ENCODE assay signal across 14 cellular contexts in the genomic region with DNA sequence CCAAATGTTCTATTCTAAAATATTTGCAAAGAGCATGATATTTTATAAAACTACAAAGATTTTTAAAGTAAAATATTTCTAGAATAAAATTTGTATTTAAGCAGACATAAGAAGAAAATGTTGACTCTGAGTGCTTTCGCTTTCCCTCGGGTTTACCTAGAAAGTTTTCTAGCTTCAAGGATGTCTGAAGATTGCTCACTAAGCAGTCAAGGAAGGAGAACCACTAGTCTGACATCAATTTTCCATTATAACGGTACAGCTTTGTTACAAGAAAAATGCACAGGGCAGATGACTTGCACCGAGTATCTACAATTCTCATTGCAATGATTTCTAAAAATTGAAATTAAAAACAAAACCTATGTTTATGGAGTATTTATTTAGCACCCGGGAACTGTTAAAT. TPM values are rescaled to one million over a fixed set of nuclear protein-coding genes. Genes with fewer than 3 reads are reported as not detected.
DNase-seq lines count a peak whose midpoint lies in the region; ATAC-seq and TF ChIP-seq lines count a peak whose summit lies in the region.
"Had no signal": no experiment of that assay in that cellular context is flagged by ENCODE, and none has a peak within 500 bp of the region (broad histone marks: within the 10 kb centered on the region; RNA-seq: fewer than 3 reads in every experiment).

No MANE protein-coding gene starts in this region.

- no peak for TF ChIP-seq CTCF in breast epithelium (IDR thresholded peaks at IDR 0.05)

- H3K4me1 Mint-ChIP-seq in activated CD8-positive, alpha-beta T cell treated with anti-CD3 and anti-CD28 coated beads, Interleukin-2, amount 10 ng/mL, durations not matched to agents 7 days and 5 days (ENCODE audit: low read depth) = peaks cover 76% of the 10 kb centered on the region

- no peaks in the 10 kb centered on the region for H3K27me3 ChIP-seq in breast epithelium
- H3K27me3 ChIP-seq: upper lobe of right lung had no signal

- POLR2A ChIA-PET in activated CD8-positive, alpha-beta T cell treated with anti-CD3 and anti-CD28 coated beads, Interleukin-2, amount 10 ng/mL, durations not matched to agents 7 days and 5 days (lab: Charles Lee) = interaction anchor here (0.7 to 3.0 kb wide), 7 partner anchors 9 to 56 kb away, joined by 3 to 18 read pairs (median 9); a partner anchor contains a TSS

- CTCF ChIA-PET in activated CD8-positive, alpha-beta T cell treated with anti-CD3 and anti-CD28 coated beads, Interleukin-2, amount 10 ng/mL, durations not matched to agents 7 days and 5 days (lab: Charles Lee) = interaction anchor here (0.9 to 2.4 kb wide), 8 partner anchors 10 to 506 kb away, joined by 3 to 21 read pairs (median 4); a partner anchor contains a TSS

- H3K27me3 Mint-ChIP-seq in activated CD8-positive, alpha-beta T cell treated with anti-CD3 and anti-CD28 coated beads, Interleukin-2, amount 10 ng/mL, durations not matched to agents 7 days and 5 days (ENCODE audit: low read depth) = no peaks in the 10 kb centered on the region

- TF ChIP-seq POLR2A in breast epithelium (IDR thresholded peaks at IDR 0.05) = no peak

- H3K4me3 ChIP-seq in breast epithelium = no peak overlapping the region
- H3K4me3 ChIP-seq: upper lobe of right lung had no signal

- peak overlapping the region; percentile 66 for H3K4me3 Mint-ChIP-seq in activated CD8-positive, alpha-beta T cell treated with anti-CD3 and anti-CD28 coated beads, Interleukin-2, amount 10 ng/mL, durations not matched to agents 7 days and 5 days

- H3K4me1 ChIP-seq in breast epithelium = no peaks in the 10 kb centered on the region
- H3K4me1 ChIP-seq: foreskin keratinocyte, upper lobe of right lung had no signal

- no peak for DNase-seq in activated CD8-positive, alpha-beta T cell treated with anti-CD3 and anti-CD28 coated beads, Interleukin-2, amount 10 ng/mL, durations not matched to agents 7 days and 5 days
- DNase-seq in breast epithelium (ENCODE audit: low spot score in 2 of 2) (no peak), activated gamma-delta T cell (lab: John Stamatoyannopoulos, UW) (no peak), dedifferentiated amniotic fluid mesenchymal stem cell (ENCODE audit: extremely low spot score) (no peak)
- DNase-seq: brain microvascular endothelial cell, foreskin keratinocyte, NCI-H2171, upper lobe of right lung had no signal

- peak overlapping the region; percentile 88 for H3K27ac Mint-ChIP-seq in activated CD8-positive, alpha-beta T cell treated with anti-CD3 and anti-CD28 coated beads, Interleukin-2, amount 10 ng/mL, durations not matched to agents 7 days and 5 days

- peaks cover 70% of the 10 kb centered on the region for H3K36me3 Mint-ChIP-seq in activated CD8-positive, alpha-beta T cell treated with anti-CD3 and anti-CD28 coated beads, Interleukin-2, amount 10 ng/mL, durations not matched to agents 7 days and 5 days (ENCODE audit: low read depth)

- peaks cover 7% of the 10 kb centered on the region for H3K9me3 Mint-ChIP-seq in activated CD8-positive, alpha-beta T cell treated with anti-CD3 and anti-CD28 coated beads, Interleukin-2, amount 10 ng/mL, durations not matched to agents 7 days and 5 days (ENCODE audit: insufficient read depth)

- intact Hi-C loops in breast epithelium (cut with DNase I; ENCODE audit: low total_unique reads) = no loop called here

- no peak overlapping the region for H3K27ac ChIP-seq in breast epithelium
- H3K27ac ChIP-seq: brain microvascular endothelial cell, foreskin keratinocyte, upper lobe of right lung had no signal

- H3K36me3 ChIP-seq in breast epithelium = no peaks in the 10 kb centered on the region
- H3K36me3 ChIP-seq: brain microvascular endothelial cell, upper lobe of right lung had no signal

- H3K9me3 ChIP-seq in breast epithelium = no peaks in the 10 kb centered on the region
- H3K9me3 ChIP-seq: upper lobe of right lung had no signal

- ATAC-seq in GM18498 (IDR thresholded peaks at IDR 0.05; ENCODE audit: unreplicated experiment) = peak; percentile 44
- ATAC-seq in GM19395 (IDR thresholded peaks at IDR 0.05; ENCODE audit: unreplicated experiment) = peak; percentile 58
- ATAC-seq in HG03066 (IDR thresholded peaks at IDR 0.05; ENCODE audit: low read depth, unreplicated experiment) = peak; percentile 54
- peak; percentile 78 for ATAC-seq in activated CD8-positive, alpha-beta T cell treated with anti-CD3 and anti-CD28 coated beads, Interleukin-2, amount 10 ng/mL, durations not matched to agents 7 days and 5 days
- ATAC-seq in GM19455 (IDR thresholded peaks at IDR 0.05; ENCODE audit: unreplicated experiment) = no peak
- ATAC-seq: foreskin keratinocyte, upper lobe of right lung had no signal

RNA-seq across cellular contexts. Expression of a gene that starts 14.2 kb away (rescaled TPM):
- total RNA-seq in activated CD8-positive, alpha-beta T cell treated with anti-CD3 and anti-CD28 coated beads, Interleukin-2, amount 10 ng/mL, durations not matched to agents 7 days and 5 days = 10 to 100 TPM; 18.9 to 19.7 TPM
- total RNA-seq in breast epithelium = 1 to 10 TPM in 1 of 3 donors, under 1 TPM in 1, not detected in 1; 0.59 to 1.6 TPM
- total RNA-seq: foreskin keratinocyte, G401 had no signal

RNA-seq across cellular contexts. Expression of a gene that starts 23.2 kb away (rescaled TPM):
- total RNA-seq in activated CD8-positive, alpha-beta T cell treated with anti-CD3 and anti-CD28 coated beads, Interleukin-2, amount 10 ng/mL, durations not matched to agents 7 days and 5 days = 100 to 1,000 TPM; 410 to 414 TPM
- total RNA-seq in breast epithelium = 100 to 1,000 TPM; 113 to 121 (median 114) TPM

RNA-seq across cellular contexts. Expression of a gene that starts 47.5 kb away (rescaled TPM):
- total RNA-seq in activated CD8-positive, alpha-beta T cell treated with anti-CD3 and anti-CD28 coated beads, Interleukin-2, amount 10 ng/mL, durations not matched to agents 7 days and 5 days = 10 to 100 TPM; 63.8 to 65.3 TPM
- total RNA-seq in breast epithelium = 10 to 100 TPM; 14.4 to 22.1 (median 15.1) TPM

RNA-seq across cellular contexts. Expression of a gene that starts 48.5 kb away (rescaled TPM):
- total RNA-seq in activated CD8-positive, alpha-beta T cell treated with anti-CD3 and anti-CD28 coated beads, Interleukin-2, amount 10 ng/mL, durations not matched to agents 7 days and 5 days = not detected
- not detected for total RNA-seq in breast epithelium
- total RNA-seq: foreskin keratinocyte, G401, mononuclear cell, upper lobe of right lung had no signal

Comparison
In these comparisons a context has a peak if more than half of its experiments do, and no peak if none do; other contexts are left out.
1. RNA of a gene that starts 14.2 kb away (total RNA-seq): 18.9 to 19.7 TPM in activated CD8-positive, alpha-beta T cell treated with anti-CD3 and anti-CD28 coated beads, Interleukin-2, amount 10 ng/mL, durations not matched to agents 7 days and 5 days; 0.59 to 1.6 TPM in breast epithelium; every median in the first group is over 4 times any median in the second.